Comparison of ENCODE assay signal across 1 cellular context in the genomic region with DNA sequence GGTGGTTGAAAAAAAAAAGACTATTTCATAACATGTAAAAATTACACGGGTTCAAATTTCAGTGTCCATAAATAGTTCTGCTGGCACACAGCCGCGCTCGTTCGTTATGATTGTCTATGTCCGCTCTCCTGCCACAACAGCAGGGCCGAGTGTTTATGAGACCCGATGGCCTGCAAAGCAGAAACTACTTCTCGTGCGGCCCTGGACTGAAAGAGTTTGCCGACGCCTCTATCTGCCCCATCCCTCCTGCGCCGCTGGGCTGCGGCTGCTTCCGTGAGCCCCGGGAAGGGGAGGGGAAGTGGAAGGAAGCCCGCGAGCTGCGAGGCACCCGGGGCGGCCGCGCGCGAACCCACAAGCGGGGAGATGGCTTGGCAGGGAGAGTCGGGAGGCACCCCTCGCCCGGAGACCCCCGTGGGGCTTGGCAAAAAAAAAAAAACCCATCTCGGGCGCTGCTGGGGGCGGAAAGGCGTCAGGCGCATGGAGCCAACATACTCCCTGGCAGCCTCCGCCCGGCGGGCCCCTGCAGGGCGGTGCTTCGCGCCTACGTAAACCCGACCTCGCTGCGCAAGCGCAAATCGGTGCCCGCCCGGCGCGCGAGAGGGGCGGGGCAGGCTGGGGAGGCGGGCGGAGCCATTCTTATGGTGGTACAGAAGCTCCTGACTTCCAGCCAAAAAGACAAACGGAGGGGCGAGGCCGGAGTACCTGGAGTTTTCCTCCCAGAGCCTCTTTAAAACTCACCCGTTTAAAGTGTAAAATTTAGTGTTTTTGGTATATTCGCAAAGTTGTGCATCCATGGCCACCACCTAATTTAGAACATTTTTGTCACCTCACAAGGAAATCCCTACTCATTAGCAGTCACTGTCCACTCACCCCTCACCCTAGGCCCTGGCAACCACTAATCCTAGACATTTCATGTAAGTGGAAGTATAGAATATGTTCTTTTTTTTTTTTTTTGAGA.
TF ChIP-seq lines count a peak whose summit lies in the region.

No MANE protein-coding gene starts in this region.

TF ChIP-seq in Ishikawa, 13 proteins besides CTCF, POLR2A, EP300 and RAD21 (continued from another document):
- TF ChIP-seq, protein P1, sequence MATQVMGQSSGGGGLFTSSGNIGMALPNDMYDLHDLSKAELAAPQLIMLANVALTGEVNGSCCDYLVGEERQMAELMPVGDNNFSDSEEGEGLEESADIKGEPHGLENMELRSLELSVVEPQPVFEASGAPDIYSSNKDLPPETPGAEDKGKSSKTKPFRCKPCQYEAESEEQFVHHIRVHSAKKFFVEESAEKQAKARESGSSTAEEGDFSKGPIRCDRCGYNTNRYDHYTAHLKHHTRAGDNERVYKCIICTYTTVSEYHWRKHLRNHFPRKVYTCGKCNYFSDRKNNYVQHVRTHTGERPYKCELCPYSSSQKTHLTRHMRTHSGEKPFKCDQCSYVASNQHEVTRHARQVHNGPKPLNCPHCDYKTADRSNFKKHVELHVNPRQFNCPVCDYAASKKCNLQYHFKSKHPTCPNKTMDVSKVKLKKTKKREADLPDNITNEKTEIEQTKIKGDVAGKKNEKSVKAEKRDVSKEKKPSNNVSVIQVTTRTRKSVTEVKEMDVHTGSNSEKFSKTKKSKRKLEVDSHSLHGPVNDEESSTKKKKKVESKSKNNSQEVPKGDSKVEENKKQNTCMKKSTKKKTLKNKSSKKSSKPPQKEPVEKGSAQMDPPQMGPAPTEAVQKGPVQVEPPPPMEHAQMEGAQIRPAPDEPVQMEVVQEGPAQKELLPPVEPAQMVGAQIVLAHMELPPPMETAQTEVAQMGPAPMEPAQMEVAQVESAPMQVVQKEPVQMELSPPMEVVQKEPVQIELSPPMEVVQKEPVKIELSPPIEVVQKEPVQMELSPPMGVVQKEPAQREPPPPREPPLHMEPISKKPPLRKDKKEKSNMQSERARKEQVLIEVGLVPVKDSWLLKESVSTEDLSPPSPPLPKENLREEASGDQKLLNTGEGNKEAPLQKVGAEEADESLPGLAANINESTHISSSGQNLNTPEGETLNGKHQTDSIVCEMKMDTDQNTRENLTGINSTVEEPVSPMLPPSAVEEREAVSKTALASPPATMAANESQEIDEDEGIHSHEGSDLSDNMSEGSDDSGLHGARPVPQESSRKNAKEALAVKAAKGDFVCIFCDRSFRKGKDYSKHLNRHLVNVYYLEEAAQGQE (IDR thresholded peaks at IDR 0.05; ENCODE audit: low read depth): no peak
- TF ChIP-seq FOXM1 (IDR thresholded peaks at IDR 0.05; ENCODE audit: borderline replicate concordance, low read depth): no peak
- no peak for TF ChIP-seq TEAD4 (IDR thresholded peaks at IDR 0.05)
- TF ChIP-seq, protein P2, sequence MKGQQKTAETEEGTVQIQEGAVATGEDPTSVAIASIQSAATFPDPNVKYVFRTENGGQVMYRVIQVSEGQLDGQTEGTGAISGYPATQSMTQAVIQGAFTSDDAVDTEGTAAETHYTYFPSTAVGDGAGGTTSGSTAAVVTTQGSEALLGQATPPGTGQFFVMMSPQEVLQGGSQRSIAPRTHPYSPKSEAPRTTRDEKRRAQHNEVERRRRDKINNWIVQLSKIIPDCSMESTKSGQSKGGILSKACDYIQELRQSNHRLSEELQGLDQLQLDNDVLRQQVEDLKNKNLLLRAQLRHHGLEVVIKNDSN (IDR thresholded peaks at IDR 0.05): no peak
- TF ChIP-seq TAF1 (IDR thresholded peaks at IDR 0.05; ENCODE audit: low read depth): peak; percentile 79
- peak; percentile 53; the same call in 1 of the 2 replicates for TF ChIP-seq TCF12 (IDR thresholded peaks at IDR 0.05; ENCODE audit: low read depth)
